In genomic region chr1:108653431-108654105, GRCh38 we compare ENCODE assay signal across 15 cellular contexts. TPM values are rescaled to one million over a fixed set of nuclear protein-coding genes. Genes with fewer than 3 reads are reported as not detected.
DNase-seq lines count a peak whose midpoint lies in the region; ATAC-seq and TF ChIP-seq lines count a peak whose summit lies in the region.
"Had no signal": no experiment of that assay in that cellular context is flagged by ENCODE, and none has a peak within 500 bp of the region (broad histone marks: within the 10 kb centered on the region; RNA-seq: fewer than 3 reads in every experiment).

No MANE protein-coding gene starts in this region.

- peaks cover 22% of the 10 kb centered on the region for H3K4me1 Mint-ChIP-seq in activated T-cell treated with anti-CD3 and anti-CD28 coated beads, Interleukin-2, amount 50 U/mL, for 72 hours (ENCODE audit: low read depth)
- peaks cover 14% of the 10 kb centered on the region for H3K4me1 Mint-ChIP-seq in T-helper 17 cell
- H3K4me1 Mint-ChIP-seq in effector memory CD8-positive, alpha-beta T cell (ENCODE audit: low read depth in 2 of 2): peaks cover 24 to 39% of the 10 kb centered on the region in 2 donors
- no peaks in the 10 kb centered on the region for H3K4me1 Mint-ChIP-seq in HFFc6 (ENCODE audit: low read depth)

- no peaks in the 10 kb centered on the region for H3K27me3 Mint-ChIP-seq in activated T-cell treated with anti-CD3 and anti-CD28 coated beads, Interleukin-2, amount 50 U/mL, for 72 hours (ENCODE audit: low read depth)
- H3K27me3 Mint-ChIP-seq in T-helper 17 cell (no peaks in the 10 kb centered on the region), HFFc6 (ENCODE audit: insufficient read depth) (peaks cover 8% of the 10 kb centered on the region; the same call in 1 of the 2 replicates)
- H3K27me3 Mint-ChIP-seq in effector memory CD8-positive, alpha-beta T cell: no peaks in the 10 kb centered on the region

- peak in 1 of 2 donors; percentile 43 for ATAC-seq in activated T-cell treated with anti-CD3 and anti-CD28 coated beads, Interleukin-2, amount 50 U/mL, for 72 hours (replicated peaks in 1 of 2)
- ATAC-seq in T-helper 17 cell: no peak
- peak; percentile 97 for ATAC-seq in effector memory CD8-positive, alpha-beta T cell (replicated peaks)
- no peak for ATAC-seq in HG02571 (IDR thresholded peaks at IDR 0.05; ENCODE audit: unreplicated experiment)
- ATAC-seq: A549, Panc1 had no signal

- H3K9me3 ChIP-seq in T-helper 17 cell (ENCODE audit: control insufficient read depth, low read length, poor library complexity, severe bottlenecking): no peaks in the 10 kb centered on the region
- H3K9me3 ChIP-seq: A549 had no signal

- H3K27ac Mint-ChIP-seq in activated T-cell treated with anti-CD3 and anti-CD28 coated beads, Interleukin-2, amount 50 U/mL, for 72 hours: peak overlapping the region; percentile 62
- H3K27ac Mint-ChIP-seq in T-helper 17 cell (peak overlapping the region; percentile 45), HFFc6 (no peak overlapping the region)
- peak overlapping the region; percentile 74 to 92 for H3K27ac Mint-ChIP-seq in effector memory CD8-positive, alpha-beta T cell

- peaks cover 11 to 24% of the 10 kb centered on the region in 2 donors for H3K36me3 Mint-ChIP-seq in activated T-cell treated with anti-CD3 and anti-CD28 coated beads, Interleukin-2, amount 50 U/mL, for 72 hours (ENCODE audit: insufficient read depth in 2 of 2)
- H3K36me3 Mint-ChIP-seq in T-helper 17 cell (ENCODE audit: low read depth) (peaks cover 13% of the 10 kb centered on the region), HFFc6 (ENCODE audit: low read depth) (no peaks in the 10 kb centered on the region)
- peaks cover 14% of the 10 kb centered on the region for H3K36me3 Mint-ChIP-seq in effector memory CD8-positive, alpha-beta T cell (ENCODE audit: insufficient read depth)

- no peak for DNase-seq in activated T-cell treated with anti-CD3 and anti-CD28 coated beads, Interleukin-2, amount 50 U/mL, for 72 hours
- no peak for DNase-seq in activated T-cell treated with anti-CD3 and anti-CD28 coated beads, Interleukin-2, amount 50 U/mL, for 48 hours
- no peak for DNase-seq in T-helper 17 cell
- DNase-seq in effector memory CD8-positive, alpha-beta T cell: no peak
- no peak for DNase-seq in HFFc6
- no peak for DNase-seq in activated CD4-positive, alpha-beta T cell treated with anti-CD3 and anti-CD28 coated beads, Interleukin-2, amount 50 U/mL, for 48 hours
- DNase-seq: EL, H7, NCI-H1105, NCI-H1694, NCI-H2227 treated with DMSO at 0.1 percent for 48 hours had no signal

- H3K4me3 Mint-ChIP-seq in activated T-cell treated with anti-CD3 and anti-CD28 coated beads, Interleukin-2, amount 50 U/mL, for 72 hours: no peak overlapping the region
- H3K4me3 Mint-ChIP-seq in T-helper 17 cell (no peak overlapping the region), HFFc6 (no peak overlapping the region)
- H3K4me3 Mint-ChIP-seq in effector memory CD8-positive, alpha-beta T cell: peak overlapping the region; percentile 3 to 70

- no peaks in the 10 kb centered on the region for H3K9me3 Mint-ChIP-seq in activated T-cell treated with anti-CD3 and anti-CD28 coated beads, Interleukin-2, amount 50 U/mL, for 72 hours
- H3K9me3 Mint-ChIP-seq in effector memory CD8-positive, alpha-beta T cell: no peaks in the 10 kb centered on the region
- H3K9me3 Mint-ChIP-seq in HFFc6: no peaks in the 10 kb centered on the region; the same call in 1 of the 2 replicates

- no peak for TF ChIP-seq CTCF in HFFc6 (IDR thresholded peaks at IDR 0.05)

RNA-seq across cellular contexts. Expression of gene HENMT1, which starts 7.3 kb away (rescaled TPM):
- 10 to 100 TPM; 21.1 to 25.1 TPM for total RNA-seq in activated T-cell treated with anti-CD3 and anti-CD28 coated beads, Interleukin-2, amount 50 U/mL, for 72 hours
- 10 to 100 TPM in 1 of 2 donors, 1 to 10 TPM in 1; 9.2 to 10.3 TPM for total RNA-seq in T-helper 17 cell
- total RNA-seq in HFFc6 (2021; fragmentation: NEBNext Ultra II Directional; extraction: Animal tissue kit (Norgen Biotek cat#: 25700)): 1 to 10 TPM in 2 of 6 experiments, under 1 TPM in 4; 0.37 to 2.7 (median 0.45) TPM
- total RNA-seq: MCF 10A had no signal

RNA-seq across cellular contexts. Expression of gene PRPF38B, which starts 38.5 kb away (rescaled TPM):
- total RNA-seq in activated T-cell treated with anti-CD3 and anti-CD28 coated beads, Interleukin-2, amount 50 U/mL, for 72 hours: 10 to 100 TPM; 86.3 to 87.4 TPM
- total RNA-seq in T-helper 17 cell: 100 to 1,000 TPM; 124 to 134 TPM
- total RNA-seq in HFFc6 (2021; fragmentation: NEBNext Ultra II Directional; extraction: Animal tissue kit (Norgen Biotek cat#: 25700)): 10 to 100 TPM; 19.9 to 24.1 (median 23.7) TPM

RNA-seq across cellular contexts. Expression of gene FNDC7, which starts 59.1 kb away (rescaled TPM):
- under 1 TPM; 0.14 to 0.26 TPM for total RNA-seq in activated T-cell treated with anti-CD3 and anti-CD28 coated beads, Interleukin-2, amount 50 U/mL, for 72 hours
- total RNA-seq in T-helper 17 cell: under 1 TPM; 0.18 to 0.35 TPM
- under 1 TPM in 1 of 6 experiments, not detected in 5; 0.08 TPM for total RNA-seq in HFFc6 (2021; fragmentation: NEBNext Ultra II Directional; extraction: Animal tissue kit (Norgen Biotek cat#: 25700))
- total RNA-seq: MCF 10A had no signal

Comparison
In these comparisons a context has a peak if more than half of its experiments do, and no peak if none do; other contexts are left out.
1. H3K4me3 Mint-ChIP-seq: peak in effector memory CD8-positive, alpha-beta T cell (2 of 2); none in activated T-cell treated with anti-CD3 and anti-CD28 coated beads, Interleukin-2, amount 50 U/mL, for 72 hours (0 of 2), T-helper 17 cell (single experiment) and HFFc6 (single experiment).